Comparison of ENCODE assay signal across 1 cellular context in genomic region chr20:43514062-43514971, GRCh38.
TF ChIP-seq lines count a peak whose summit lies in the region.

No MANE protein-coding gene starts in this region.

TF ChIP-seq in HepG2, 621 proteins besides CTCF, POLR2A, EP300 and RAD21 (continued from another document and continues in another):
- peak; percentile 41; the same call in 1 of the 2 replicates for TF ChIP-seq MYPOP (CRISPR knock-in tag; IDR thresholded peaks at IDR 0.05)
- TF ChIP-seq ZNF362 (CRISPR knock-in tag; IDR thresholded peaks at IDR 0.05; ENCODE audit: borderline replicate concordance), result no peak
- no peak for TF ChIP-seq CHD4 (IDR thresholded peaks at IDR 0.05; ENCODE audit: borderline replicate concordance, low read length)
- peak; percentile 74 for TF ChIP-seq DR1 (CRISPR knock-in tag; IDR thresholded peaks at IDR 0.05)
- no peak for TF ChIP-seq PHB2 (IDR thresholded peaks at IDR 0.05; ENCODE audit: partially characterized antibody)
- no peak for TF ChIP-seq ZSCAN30 (CRISPR knock-in tag; IDR thresholded peaks at IDR 0.05)
- TF ChIP-seq THRA (CRISPR knock-in tag; IDR thresholded peaks at IDR 0.05; ENCODE audit: borderline replicate concordance), result no peak
- peak; percentile 66; the same call in 1 of the 2 replicates for TF ChIP-seq ZNF790 (CRISPR knock-in tag; IDR thresholded peaks at IDR 0.05; ENCODE audit: borderline replicate concordance)
- TF ChIP-seq MAF1 (CRISPR knock-in tag; IDR thresholded peaks at IDR 0.05; ENCODE audit: borderline replicate concordance), result no peak
- peak; percentile 67; the same call in 1 of the 2 replicates for TF ChIP-seq ZMYM4 (CRISPR knock-in tag; IDR thresholded peaks at IDR 0.05)
- TF ChIP-seq NPAS2 (CRISPR knock-in tag; IDR thresholded peaks at IDR 0.05; ENCODE audit: borderline replicate concordance), result no peak
- 0 out of 2 replicates have a peak, but pooled peaks have one; percentile 40 for TF ChIP-seq ZC3H13 (CRISPR knock-in tag; IDR thresholded peaks at IDR 0.05)
- peak; percentile 18; the same call in 1 of the 2 replicates for TF ChIP-seq MLX (CRISPR knock-in tag; IDR thresholded peaks at IDR 0.05)
- no peak for TF ChIP-seq TMF1 (CRISPR knock-in tag; IDR thresholded peaks at IDR 0.05; ENCODE audit: low read depth)
- TF ChIP-seq NR3C1 (CRISPR knock-in tag; IDR thresholded peaks at IDR 0.05), result no peak
- TF ChIP-seq ZFY (CRISPR knock-in tag; IDR thresholded peaks at IDR 0.05), result peak; percentile 92
- peak; percentile 52; the same call in 1 of the 2 replicates for TF ChIP-seq KMT2B (CRISPR knock-in tag; IDR thresholded peaks at IDR 0.05)
- TF ChIP-seq SIN3A (IDR thresholded peaks at IDR 0.05; ENCODE audit: borderline replicate concordance, low read depth, low read length), result peak; percentile 92; the same call in 1 of the 2 replicates
- TF ChIP-seq ZNF468 (CRISPR knock-in tag; IDR thresholded peaks at IDR 0.05), result peak; percentile 11; the same call in 1 of the 2 replicates
- peak; percentile 31; the same call in 1 of the 2 replicates for TF ChIP-seq KMT2A (CRISPR knock-in tag; IDR thresholded peaks at IDR 0.05)
- TF ChIP-seq MXD4 (CRISPR knock-in tag; IDR thresholded peaks at IDR 0.05), result no peak; the same call in 1 of the 2 replicates
- TF ChIP-seq ZNF672 (CRISPR knock-in tag; IDR thresholded peaks at IDR 0.05), result no peak
- TF ChIP-seq ZSCAN31 (CRISPR knock-in tag; IDR thresholded peaks at IDR 0.05; ENCODE audit: low read depth), result no peak; the same call in 1 of the 2 replicates
- peak; percentile 94; the same call in 1 of the 2 replicates for TF ChIP-seq MTERF4 (CRISPR knock-in tag; IDR thresholded peaks at IDR 0.05)
- TF ChIP-seq SYNCRIP (IDR thresholded peaks at IDR 0.05; ENCODE audit: insufficient read depth, low read depth, low read length), result no peak
- no peak for TF ChIP-seq ESRRA (CRISPR knock-in tag; IDR thresholded peaks at IDR 0.05; ENCODE audit: low read depth)
- TF ChIP-seq CSRNP1 (CRISPR knock-in tag; IDR thresholded peaks at IDR 0.05), result peak; percentile 51
- TF ChIP-seq MNT (IDR thresholded peaks at IDR 0.05), result peak; percentile 68
- TF ChIP-seq ZNF460 (CRISPR knock-in tag; IDR thresholded peaks at IDR 0.05; ENCODE audit: borderline replicate concordance), result no peak
- no peak for TF ChIP-seq ZFAT (CRISPR knock-in tag; conservative IDR thresholded peaks at IDR 0.05)
- TF ChIP-seq FOXP1 (IDR thresholded peaks at IDR 0.05), result no peak
- no peak for TF ChIP-seq FOXP1 (CRISPR knock-in tag; IDR thresholded peaks at IDR 0.05)
- no peak; the same call in 1 of the 2 replicates for TF ChIP-seq AHR (CRISPR knock-in tag; IDR thresholded peaks at IDR 0.05)
- peak; percentile 48; the same call in 1 of the 2 replicates for TF ChIP-seq BORCS8-MEF2B (CRISPR knock-in tag; IDR thresholded peaks at IDR 0.05)
- TF ChIP-seq HOXA5 (CRISPR knock-in tag; IDR thresholded peaks at IDR 0.05), result no peak; the same call in 1 of the 2 replicates
- no peak for TF ChIP-seq HMG20B (CRISPR knock-in tag; conservative IDR thresholded peaks at IDR 0.05)
- TF ChIP-seq MEF2D (CRISPR knock-in tag; IDR thresholded peaks at IDR 0.05), result peak; percentile 69
- TF ChIP-seq ZHX1 (CRISPR knock-in tag; IDR thresholded peaks at IDR 0.05; ENCODE audit: low read depth), result 0 out of 2 replicates have a peak, but pooled peaks have one; percentile 22
- peak; percentile 86 for TF ChIP-seq YY1 (IDR thresholded peaks at IDR 0.05; ENCODE audit: insufficient read depth, insufficient replicate concordance, low read depth, low read length)
- no peak for TF ChIP-seq LCORL (IDR thresholded peaks at IDR 0.05)
- TF ChIP-seq LCORL (CRISPR knock-in tag; IDR thresholded peaks at IDR 0.05), result peak; percentile 69
- no peak for TF ChIP-seq ZNF44 (CRISPR knock-in tag; IDR thresholded peaks at IDR 0.05)
- TF ChIP-seq PBX3 (CRISPR knock-in tag; IDR thresholded peaks at IDR 0.05; ENCODE audit: borderline replicate concordance), result no peak
- no peak for TF ChIP-seq ZNF878 (CRISPR knock-in tag; IDR thresholded peaks at IDR 0.05)
- TF ChIP-seq ZGPAT (CRISPR knock-in tag; IDR thresholded peaks at IDR 0.05), result peak; percentile 30; the same call in 1 of the 2 replicates
- TF ChIP-seq REXO4 (CRISPR knock-in tag; IDR thresholded peaks at IDR 0.05; ENCODE audit: borderline replicate concordance), result no peak
- peak; percentile 72; the same call in 1 of the 2 replicates for TF ChIP-seq HES4 (CRISPR knock-in tag; IDR thresholded peaks at IDR 0.05; ENCODE audit: borderline replicate concordance)
- peak; percentile 75 for TF ChIP-seq ZNF18 (CRISPR knock-in tag; IDR thresholded peaks at IDR 0.05; ENCODE audit: insufficient replicate concordance)
- TF ChIP-seq MEIS1 (CRISPR knock-in tag; IDR thresholded peaks at IDR 0.05; ENCODE audit: borderline replicate concordance), result peak; percentile 6; the same call in 1 of the 2 replicates
- peak; percentile 58; the same call in 1 of the 2 replicates for TF ChIP-seq DMAP1 (CRISPR knock-in tag; IDR thresholded peaks at IDR 0.05)
- TF ChIP-seq ZNF10 (CRISPR knock-in tag; IDR thresholded peaks at IDR 0.05; ENCODE audit: borderline replicate concordance, low read depth), result no peak
- TF ChIP-seq NFE2 (CRISPR knock-in tag; IDR thresholded peaks at IDR 0.05), result 0 out of 2 replicates have a peak, but pooled peaks have one; percentile 15
- no peak for TF ChIP-seq NCOA2 (CRISPR knock-in tag; IDR thresholded peaks at IDR 0.05)
- peak; percentile 15; the same call in 1 of the 2 replicates for TF ChIP-seq KDM3A (CRISPR knock-in tag; IDR thresholded peaks at IDR 0.05; ENCODE audit: low read depth)
- TF ChIP-seq ZNF12 (CRISPR knock-in tag; IDR thresholded peaks at IDR 0.05), result 0 out of 2 replicates have a peak, but pooled peaks have one; percentile 15
